ENCODE assay signal across 9 cellular contexts in the genomic region with DNA sequence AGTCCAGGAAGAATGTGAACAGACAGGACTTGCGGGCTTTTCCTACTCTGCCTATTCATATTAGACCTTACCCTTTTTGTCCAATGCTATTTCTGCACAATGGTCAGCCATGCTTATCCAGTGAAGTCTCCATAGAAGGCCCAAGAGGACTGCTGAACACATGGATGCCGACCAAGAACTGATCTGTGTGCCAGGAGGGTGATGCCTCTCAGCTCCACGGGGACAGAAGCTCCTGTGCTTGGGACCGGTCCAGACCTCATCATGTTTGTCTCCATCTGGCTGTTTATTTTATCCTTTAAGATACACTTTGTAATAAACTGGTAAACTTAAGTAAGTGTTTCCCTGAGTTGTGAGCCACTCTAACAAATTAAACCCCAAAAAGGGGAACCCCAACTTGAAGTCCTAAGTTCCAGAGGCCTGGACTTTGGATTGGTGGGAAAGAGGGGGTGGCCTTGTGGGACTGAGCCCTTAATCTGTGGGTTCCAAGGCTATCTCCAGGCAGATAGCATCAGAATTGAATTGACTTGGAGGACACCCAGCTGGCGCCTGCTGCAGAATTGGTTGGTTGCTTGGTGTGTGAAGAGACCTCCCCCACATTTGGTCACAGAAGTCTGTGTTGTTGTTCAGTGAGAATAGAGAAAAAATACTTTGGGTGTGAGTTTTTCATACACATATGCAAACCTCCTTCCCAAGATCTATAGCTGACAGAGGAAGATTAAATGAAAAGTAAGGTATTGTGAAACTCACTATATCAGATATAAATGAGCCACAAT.
"Had no signal": no experiment of that assay in that cellular context is flagged by ENCODE, and none has a peak within 500 bp of the region (broad histone marks: within the 10 kb centered on the region; RNA-seq: fewer than 3 reads in every experiment).

No MANE protein-coding gene starts in this region.

- H3K36me3 Mint-ChIP-seq: activated naive CD4-positive, alpha-beta T cell treated with anti-CD3 and anti-CD28 coated beads, Interleukin-2, amount 50 U/mL, for 72 hours; memory B cell; natural killer cell treated with Interleukin-12 subunit alpha and Interleukin-12 subunit beta and Interleukin-15 and Interleukin-18, amount 100 ng/mL, for 72 hours had no signal

- ATAC-seq: activated naive CD4-positive, alpha-beta T cell treated with anti-CD3 and anti-CD28 coated beads, Interleukin-2, amount 50 U/mL, for 72 hours; natural killer cell treated with Interleukin-12 subunit alpha and Interleukin-12 subunit beta and Interleukin-15 and Interleukin-18, amount 100 ng/mL, for 72 hours; stimulated activated naive CD8-positive, alpha-beta T cell treated with anti-CD3 and anti-CD28 coated beads, Interleukin-15, Interleukin-2, amounts not matched to agents 100 U/mL and 50 U/mL, for 24 hours had no signal

- H3K27ac Mint-ChIP-seq: activated B cell treated with CpG ODN at 0.5 μM for 24 hours; activated CD4-positive, alpha-beta T cell treated with anti-CD3 and anti-CD28 coated beads, Interleukin-2, amount 10 ng/mL, durations not matched to agents 7 days and 5 days; activated naive CD4-positive, alpha-beta T cell treated with anti-CD3 and anti-CD28 coated beads, Interleukin-2, amount 50 U/mL, for 72 hours; memory B cell; natural killer cell treated with Interleukin-12 subunit alpha and Interleukin-12 subunit beta and Interleukin-15 and Interleukin-18, amount 100 ng/mL, for 72 hours had no signal

- H3K4me3 Mint-ChIP-seq: activated B cell treated with CpG ODN at 0.5 μM for 24 hours; activated CD4-positive, alpha-beta T cell treated with anti-CD3 and anti-CD28 coated beads, Interleukin-2, amount 10 ng/mL, durations not matched to agents 7 days and 5 days; memory B cell; natural killer cell treated with Interleukin-12 subunit alpha and Interleukin-12 subunit beta and Interleukin-15 and Interleukin-18, amount 100 ng/mL, for 72 hours had no signal

- H3K9me3 Mint-ChIP-seq: activated B cell treated with CpG ODN at 0.5 μM for 24 hours; activated CD4-positive, alpha-beta T cell treated with anti-CD3 and anti-CD28 coated beads, Interleukin-2, amount 10 ng/mL, durations not matched to agents 7 days and 5 days; activated naive CD4-positive, alpha-beta T cell treated with anti-CD3 and anti-CD28 coated beads, Interleukin-2, amount 50 U/mL, for 72 hours; memory B cell; natural killer cell treated with Interleukin-12 subunit alpha and Interleukin-12 subunit beta and Interleukin-15 and Interleukin-18, amount 100 ng/mL, for 72 hours had no signal

- H3K4me1 Mint-ChIP-seq: activated B cell treated with CpG ODN at 0.5 μM for 24 hours had no signal

- DNase-seq: activated B cell treated with CpG ODN at 0.5 μM for 24 hours; activated CD4-positive, alpha-beta T cell treated with anti-CD3 and anti-CD28 coated beads, Interleukin-2, amount 10 ng/mL, durations not matched to agents 7 days and 5 days; glutamatergic neuron; stimulated activated CD4-positive, alpha-beta T cell treated with anti-CD3 and anti-CD28 coated beads, Interleukin-2, amount 100 ng/mL, for 48 hours; stimulated activated naive CD8-positive, alpha-beta T cell treated with anti-CD3 and anti-CD28 coated beads, Interleukin-15, Interleukin-2, amounts not matched to agents 100 U/mL and 50 U/mL, for 24 hours; upper lobe of left lung had no signal

- H3K27me3 Mint-ChIP-seq: activated B cell treated with CpG ODN at 0.5 μM for 24 hours; activated CD4-positive, alpha-beta T cell treated with anti-CD3 and anti-CD28 coated beads, Interleukin-2, amount 10 ng/mL, durations not matched to agents 7 days and 5 days; memory B cell had no signal
